ENCODE assay signal across 8 cellular contexts in the genomic region with DNA sequence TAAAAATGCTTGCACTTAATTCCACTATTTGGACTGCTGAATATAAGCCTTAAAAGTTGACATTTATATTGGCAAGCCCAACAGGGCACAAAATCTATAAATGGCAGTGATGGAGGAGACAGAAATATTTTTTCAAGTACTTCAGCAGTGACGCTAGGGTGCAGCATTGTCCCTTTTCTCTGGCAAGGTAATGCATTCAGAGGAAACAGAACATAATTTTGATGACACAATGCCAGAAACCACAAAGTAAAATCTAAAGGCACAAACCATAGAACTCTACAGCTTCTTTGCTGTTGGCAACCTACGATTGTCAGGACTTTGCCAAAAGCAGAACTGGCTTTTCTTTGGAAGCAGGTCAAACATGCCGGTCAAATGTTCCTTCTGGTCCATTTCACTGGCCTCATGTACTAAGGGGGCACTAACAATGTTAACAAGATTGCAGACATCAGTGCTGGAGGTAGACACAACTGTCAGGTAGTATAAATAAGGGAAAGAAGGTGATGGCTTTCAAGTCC. TPM values are rescaled to one million over a fixed set of nuclear protein-coding genes. Genes with fewer than 3 reads are reported as not detected.
A peak's percentile ranks its signal among the peaks of the same experiment; 100 is the strongest.
DNase-seq lines count a peak whose midpoint lies in the region; ATAC-seq and TF ChIP-seq lines count a peak whose summit lies in the region.

No MANE protein-coding gene starts in this region.

- no peaks in the 10 kb centered on the region for H3K27me3 ChIP-seq in lower lobe of right lung (ENCODE audit: low read depth)

- peaks cover 19% of the 10 kb centered on the region for H3K36me3 ChIP-seq in lower lobe of right lung

- H3K9me3 ChIP-seq in lower lobe of right lung = no peaks in the 10 kb centered on the region

- intact Hi-C loops in lower lobe of right lung (cut with DNase I) = no loop called here

- DNase-seq in AG09319 (ENCODE audit: extremely low read depth, low read depth) (peak; percentile 89), NCI-H526 (lab: John Stamatoyannopoulos, UW) (peak; percentile 71 to 89), dedifferentiated amniotic fluid mesenchymal stem cell (ENCODE audit: extremely low spot score) (peak; percentile 89), lower lobe of right lung (no peak)
- peak; percentile 85 for DNase-seq in activated CD4-positive, alpha-beta T cell treated with anti-CD3 and anti-CD28 coated beads for 48 hours
- DNase-seq in stimulated activated CD8-positive, alpha-beta memory T cell treated with anti-CD3 and anti-CD28 coated beads, Interleukin-12 subunit alpha, Interleukin-12 subunit beta, amount 100 ng/mL, for 24 hours (ENCODE audit: extremely low read depth) = peak; percentile 54

- H3K4me3 ChIP-seq in lower lobe of right lung = no peak overlapping the region

- ATAC-seq in GM18870 (IDR thresholded peaks at IDR 0.05; ENCODE audit: unreplicated experiment) (peak; percentile 69), HG03196 (IDR thresholded peaks at IDR 0.05; ENCODE audit: unreplicated experiment) (peak; percentile 57), lower lobe of right lung (peak; percentile 87 to 90)

- no peak overlapping the region for H3K27ac ChIP-seq in lower lobe of right lung

- H3K4me1 ChIP-seq in lower lobe of right lung = peaks cover 10% of the 10 kb centered on the region

- TF ChIP-seq CTCF in AG09319 (IDR thresholded peaks at IDR 0.05; ENCODE audit: low read depth, low read length) (peak; percentile 72), lower lobe of right lung (IDR thresholded peaks at IDR 0.05) (peak; percentile 73)

RNA-seq across cellular contexts. Expression of gene FAM133B, which starts 30.9 kb away (rescaled TPM):
- total RNA-seq in lower lobe of right lung = 22.8 TPM
